In the genomic region with DNA sequence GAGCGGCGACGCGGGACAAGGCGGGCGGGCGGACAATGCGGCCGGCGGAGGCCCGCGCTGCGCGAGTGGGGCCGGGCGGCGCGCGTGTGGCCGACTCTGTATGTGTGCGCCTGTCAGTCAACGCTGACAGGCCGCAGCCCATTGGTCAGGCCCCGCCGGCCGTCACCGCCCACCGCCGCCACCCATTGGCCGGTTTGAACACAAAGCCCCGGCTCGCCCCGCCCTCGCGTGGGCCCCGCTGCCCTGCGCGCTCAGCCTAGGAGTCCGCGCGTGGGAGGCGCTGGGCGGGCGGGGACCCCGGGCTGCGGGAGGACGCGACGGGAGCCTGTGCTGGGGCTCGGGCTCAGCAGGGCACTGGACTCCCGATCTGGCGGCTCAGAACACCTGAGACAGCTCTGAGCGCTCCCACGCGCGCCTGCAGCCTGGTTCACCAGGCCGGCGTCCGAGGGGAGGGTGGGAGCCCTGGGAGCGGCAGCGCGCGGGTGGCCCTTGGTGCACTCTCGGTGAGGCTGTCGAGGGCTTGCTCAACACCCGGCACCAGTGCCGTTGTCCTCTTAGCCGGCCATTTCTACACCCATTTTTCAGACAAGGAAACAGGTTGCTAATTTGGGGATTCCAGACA, we compare ENCODE assay signal across 8 cellular contexts. TPM values are rescaled to one million over a fixed set of nuclear protein-coding genes. Genes with fewer than 3 reads are reported as not detected.
DNase-seq lines count a peak whose midpoint lies in the region; ATAC-seq and TF ChIP-seq lines count a peak whose summit lies in the region.

A gene with protein sequence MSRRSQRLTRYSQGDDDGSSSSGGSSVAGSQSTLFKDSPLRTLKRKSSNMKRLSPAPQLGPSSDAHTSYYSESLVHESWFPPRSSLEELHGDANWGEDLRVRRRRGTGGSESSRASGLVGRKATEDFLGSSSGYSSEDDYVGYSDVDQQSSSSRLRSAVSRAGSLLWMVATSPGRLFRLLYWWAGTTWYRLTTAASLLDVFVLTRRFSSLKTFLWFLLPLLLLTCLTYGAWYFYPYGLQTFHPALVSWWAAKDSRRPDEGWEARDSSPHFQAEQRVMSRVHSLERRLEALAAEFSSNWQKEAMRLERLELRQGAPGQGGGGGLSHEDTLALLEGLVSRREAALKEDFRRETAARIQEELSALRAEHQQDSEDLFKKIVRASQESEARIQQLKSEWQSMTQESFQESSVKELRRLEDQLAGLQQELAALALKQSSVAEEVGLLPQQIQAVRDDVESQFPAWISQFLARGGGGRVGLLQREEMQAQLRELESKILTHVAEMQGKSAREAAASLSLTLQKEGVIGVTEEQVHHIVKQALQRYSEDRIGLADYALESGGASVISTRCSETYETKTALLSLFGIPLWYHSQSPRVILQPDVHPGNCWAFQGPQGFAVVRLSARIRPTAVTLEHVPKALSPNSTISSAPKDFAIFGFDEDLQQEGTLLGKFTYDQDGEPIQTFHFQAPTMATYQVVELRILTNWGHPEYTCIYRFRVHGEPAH (minus strand): TSS at position 88 of the 622 bp plus-strand sequence. CDS start 3,370 bp downstream, outside the sequence.

- H3K27ac ChIP-seq in HUES48 (ENCODE audit: low read depth, low read length) = peak within 1 kb of the TSS; percentile 77
- H3K27ac ChIP-seq in SJCRH30 = peak within 1 kb of the TSS; percentile 72
- H3K27ac ChIP-seq in stomach = peak within 1 kb of the TSS; percentile 94 to 99 (median 96)

- TF ChIP-seq POLR2A in stomach (IDR thresholded peaks at IDR 0.05) = peak in 1 of 4 donors; percentile 16

- H3K27ac Mint-ChIP-seq in neural crest cell (ENCODE audit: unreplicated experiment) = no peak within 1 kb of the TSS

- H3K4me3 ChIP-seq in HUES48 (ENCODE audit: low read depth, low read length) (peak within 1 kb of the TSS; percentile 77), SJCRH30 (peak within 1 kb of the TSS; percentile 91), foreskin fibroblast (ENCODE audit: low read depth in 1 of 2, low read length in 2 of 2) (peak within 1 kb of the TSS; percentile 66 to 69), stomach (peak within 1 kb of the TSS; percentile 48 to 78 (median 68))

- no peaks in the 10 kb centered on the region for H3K27me3 Mint-ChIP-seq in neural crest cell (ENCODE audit: low read depth)

- intact Hi-C loops in stomach (cut with DNase I; ENCODE audit: low total_unique reads) = no loop called here

- H3K9me3 ChIP-seq in HUES48 (ENCODE audit: control insufficient read depth, insufficient read depth, low read length) (no peaks in the 10 kb centered on the region), SJCRH30 (replicated peaks) (no peaks in the 10 kb centered on the region), stomach (no peaks in the 10 kb centered on the region)

- H3K9ac ChIP-seq in HUES48 (ENCODE audit: low read depth, low read length) = peak within 1 kb of the TSS; percentile 42; the same call in 1 of the 2 replicates

- H3K36me3 ChIP-seq in HUES48 (ENCODE audit: control insufficient read depth, insufficient read depth, low read length) (no peaks in the 10 kb centered on the region), SJCRH30 (no peaks in the 10 kb centered on the region; the same call in 1 of the 2 replicates), stomach (peaks cover 17 to 20% (median 19%) of the 10 kb centered on the region in 4 donors)

- DNase-seq in D341Med (ENCODE audit: low spot score) (peak; percentile 99), SJCRH30 (peak; percentile 80 to 82), activated gamma-delta T cell treated with Interleukin-2 at 50 U/mL for 16 hours (peak; percentile 95), foreskin fibroblast (peak; percentile 86 to 96), neural crest cell (ENCODE audit: low read depth, low spot score) (peak; percentile 76), stomach (peak; percentile 95)

- ATAC-seq in GM19468 (IDR thresholded peaks at IDR 0.05; ENCODE audit: extremely low read depth, unreplicated experiment) = peak; percentile 26

- no peak for TF ChIP-seq EP300 in stomach (IDR thresholded peaks at IDR 0.05)

- H3K27me3 ChIP-seq in HUES48 (ENCODE audit: control insufficient read depth, insufficient read depth, low read length) (peaks cover 7% of the 10 kb centered on the region; the same call in 1 of the 2 replicates), SJCRH30 (no peaks in the 10 kb centered on the region), stomach (no peaks in the 10 kb centered on the region)

- WGBS in stomach, 5 donors = 0 to 1% (median 0%) methylated on average over 8 to 68 of the region's 68 CpGs

- H3K9me3 Mint-ChIP-seq in neural crest cell = no peaks in the 10 kb centered on the region

- peaks cover 31% of the 10 kb centered on the region for H3K4me1 Mint-ChIP-seq in neural crest cell

- H3K4me1 ChIP-seq in HUES48 (ENCODE audit: control insufficient read depth, insufficient read depth, low read length) = peaks cover 10% of the 10 kb centered on the region
- H3K4me1 ChIP-seq in SJCRH30 = peaks cover 33% of the 10 kb centered on the region
- peaks cover 33 to 67% (median 60%) of the 10 kb centered on the region in 4 donors for H3K4me1 ChIP-seq in stomach

- peak within 1 kb of the TSS; percentile 88 for H3K4me3 Mint-ChIP-seq in neural crest cell

- TF ChIP-seq CTCF in foreskin fibroblast (IDR thresholded peaks at IDR 0.05; ENCODE audit: low read depth, low read length) (no peak), neural crest cell (conservative IDR thresholded peaks at IDR 0.05) (no peak), stomach (IDR thresholded peaks at IDR 0.05) (no peak)

- no peaks in the 10 kb centered on the region for H3K36me3 Mint-ChIP-seq in neural crest cell (ENCODE audit: low read depth)

RNA-seq across cellular contexts. Expression of the gene that starts here (rescaled TPM):
- 67.3 TPM in 2 replicates for total RNA-seq in SJCRH30 (2014; rRNA removed; shearing (Covaris generic))
- 39.0 and 41.7 TPM in 2 replicates for total RNA-seq in neural crest cell
- 100 to 1,000 TPM; 108 to 387 (median 142) TPM for total RNA-seq in stomach
- polyA plus RNA-seq in stomach = 10 to 100 TPM; 25.3 to 51.8 (median 26.4) TPM

Comparison
In these comparisons a context has a peak if more than half of its experiments do, and no peak if none do; other contexts are left out.
1. Peak in every context shown above with its lines: DNase-seq, ATAC-seq, H3K4me3 ChIP-seq and H3K27ac ChIP-seq.